Comparison of ENCODE assay signal across 8 cellular contexts in genomic region chr2:17518212-17519154, GRCh38. TPM values are rescaled to one million over a fixed set of nuclear protein-coding genes. Genes with fewer than 3 reads are reported as not detected.
DNase-seq lines count a peak whose midpoint lies in the region; ATAC-seq and TF ChIP-seq lines count a peak whose summit lies in the region.

Gene RAD51AP2 (minus strand): TSS chr2:17518440. CDS start chr2:17518415, 25 bp downstream.

- peaks cover 2% of the 10 kb centered on the region for H3K9me3 Mint-ChIP-seq in memory B cell
- peaks cover 3% of the 10 kb centered on the region for H3K9me3 Mint-ChIP-seq in activated T-helper 17 cell treated with anti-CD3 and anti-CD28 coated beads, Interleukin-2, amount 50 U/mL, for 72 hours

- no peaks in the 10 kb centered on the region for H3K4me1 ChIP-seq in endocrine pancreas (ENCODE audit: control insufficient read depth, insufficient read depth, low read length)
- peaks cover 15% of the 10 kb centered on the region for H3K4me1 ChIP-seq in suprapubic skin

- TF ChIP-seq EP300 in suprapubic skin (IDR thresholded peaks at IDR 0.05), result no peak

- TF ChIP-seq POLR2A in suprapubic skin (IDR thresholded peaks at IDR 0.05), result no peak

- H3K36me3 Mint-ChIP-seq in memory B cell, result no peaks in the 10 kb centered on the region
- no peaks in the 10 kb centered on the region for H3K36me3 Mint-ChIP-seq in activated T-helper 17 cell treated with anti-CD3 and anti-CD28 coated beads, Interleukin-2, amount 50 U/mL, for 72 hours (ENCODE audit: low read depth)

- peak within 1 kb of the TSS; percentile 33 for H3K4me3 Mint-ChIP-seq in memory B cell
- no peak within 1 kb of the TSS for H3K4me3 Mint-ChIP-seq in activated T-helper 17 cell treated with anti-CD3 and anti-CD28 coated beads, Interleukin-2, amount 50 U/mL, for 72 hours

- H3K4me1 Mint-ChIP-seq in memory B cell, result peaks cover 7% of the 10 kb centered on the region
- H3K4me1 Mint-ChIP-seq in activated T-helper 17 cell treated with anti-CD3 and anti-CD28 coated beads, Interleukin-2, amount 50 U/mL, for 72 hours, result no peaks in the 10 kb centered on the region

- TF ChIP-seq CTCF in GM20000 (IDR thresholded peaks at IDR 0.05; ENCODE audit: extremely low read depth, missing control alignments) (no peak), suprapubic skin (IDR thresholded peaks at IDR 0.05) (no peak)

- H3K27me3 ChIP-seq in endocrine pancreas (ENCODE audit: control insufficient read depth, insufficient read depth, low read length) (no peaks in the 10 kb centered on the region), suprapubic skin (no peaks in the 10 kb centered on the region)

- H3K27me3 Mint-ChIP-seq in memory B cell, result peaks cover 14% of the 10 kb centered on the region
- H3K27me3 Mint-ChIP-seq in activated T-helper 17 cell treated with anti-CD3 and anti-CD28 coated beads, Interleukin-2, amount 50 U/mL, for 72 hours, result peaks cover 11% of the 10 kb centered on the region

- peak within 1 kb of the TSS; percentile 65 for H3K27ac Mint-ChIP-seq in memory B cell
- H3K27ac Mint-ChIP-seq in activated T-helper 17 cell treated with anti-CD3 and anti-CD28 coated beads, Interleukin-2, amount 50 U/mL, for 72 hours, result no peak within 1 kb of the TSS

- H3K36me3 ChIP-seq in endocrine pancreas (ENCODE audit: control insufficient read depth, insufficient read depth, low read length) (no peaks in the 10 kb centered on the region), suprapubic skin (no peaks in the 10 kb centered on the region)

- H3K27ac ChIP-seq in suprapubic skin, result peak within 1 kb of the TSS; percentile 49

- H3K4me3 ChIP-seq in endocrine pancreas (ENCODE audit: control insufficient read depth, insufficient read depth, low read length) (peak within 1 kb of the TSS; percentile 57), suprapubic skin (peak within 1 kb of the TSS; percentile 53)

- peak within 1 kb of the TSS; percentile 35 for H3K9ac ChIP-seq in endocrine pancreas (ENCODE audit: control insufficient read depth, insufficient read depth, low read length)

- H3K9me3 ChIP-seq in endocrine pancreas (ENCODE audit: control insufficient read depth, low read length) (no peaks in the 10 kb centered on the region), suprapubic skin (no peaks in the 10 kb centered on the region)

- DNase-seq in GM04504 (ENCODE audit: low read depth) (peak; percentile 28), GM20000 (ENCODE audit: low spot score) (peak; percentile 83), RPMI8226 (peak; percentile 60), memory B cell (ENCODE audit: low spot score in 2 of 2) (peak; percentile 32 to 43), suprapubic skin (ENCODE audit: low spot score in 2 of 2) (peak; percentile 89 to 91)

- ATAC-seq in HG03469 (IDR thresholded peaks at IDR 0.05; ENCODE audit: unreplicated experiment) (peak; percentile 68), memory B cell (ENCODE audit: low read depth) (peak; percentile 76)
- no peak for ATAC-seq in activated T-helper 17 cell treated with anti-CD3 and anti-CD28 coated beads, Interleukin-2, amount 50 U/mL, for 72 hours (replicated peaks)

- 3% methylated on average over 30 of the region's 38 CpGs for WGBS in suprapubic skin

RNA-seq across cellular contexts. Expression of gene RAD51AP2, which starts in this region (rescaled TPM):
- total RNA-seq in suprapubic skin, result under 1 TPM in 3 of 4 donors, not detected in 1; 0.11 to 0.89 (median 0.18) TPM
- total RNA-seq in activated T-helper 17 cell treated with anti-CD3 and anti-CD28 coated beads, Interleukin-2, amount 50 U/mL, for 72 hours, result not detected

Comparison
In these comparisons a context has a peak if more than half of its experiments do, and no peak if none do; other contexts are left out.
1. Peak in DNase-seq, H3K4me3 ChIP-seq and H3K27ac ChIP-seq in suprapubic skin; RNA of the gene not detected or under 1 TPM.
2. DNase-seq: peak in every context shown above with its lines; median percentile 90 in suprapubic skin; 83 in GM20000; 60 in RPMI8226; 38 in memory B cell; 28 in GM04504.